1 cellular context compared by ENCODE assay signal in the genomic region with DNA sequence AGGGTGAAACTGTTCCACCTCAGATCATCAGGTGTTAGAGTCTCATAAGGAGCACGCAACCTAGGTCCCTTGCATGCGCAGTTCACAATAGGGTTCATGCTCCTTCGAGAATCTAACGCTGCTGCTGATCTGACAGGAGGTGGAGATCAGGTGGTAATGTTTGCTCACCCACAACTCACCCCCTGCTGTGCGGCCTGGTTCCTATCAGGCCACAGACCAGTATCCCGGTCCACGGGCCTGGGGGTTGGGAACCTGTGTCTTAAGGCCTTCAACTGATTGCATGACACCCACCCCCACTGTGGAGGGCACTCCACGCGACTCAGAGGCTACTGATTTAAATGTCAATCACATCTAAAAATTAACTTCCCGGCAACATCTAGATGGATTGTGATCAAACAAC.
TF ChIP-seq lines count a peak whose summit lies in the region.

No MANE protein-coding gene starts in this region.

TF ChIP-seq in H1, 55 proteins besides CTCF, POLR2A, EP300 and RAD21:
- TF ChIP-seq, protein P1, sequence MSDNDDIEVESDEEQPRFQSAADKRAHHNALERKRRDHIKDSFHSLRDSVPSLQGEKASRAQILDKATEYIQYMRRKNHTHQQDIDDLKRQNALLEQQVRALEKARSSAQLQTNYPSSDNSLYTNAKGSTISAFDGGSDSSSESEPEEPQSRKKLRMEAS (IDR thresholded peaks at IDR 0.05): no peak
- TF ChIP-seq CTBP2 (IDR thresholded peaks at IDR 0.05; ENCODE audit: borderline replicate concordance, insufficient read depth, insufficient read length, low read length) (no peak), YY1 (IDR thresholded peaks at IDR 0.05; ENCODE audit: low read depth, low read length) (no peak), POLR2AphosphoS5 (IDR thresholded peaks at IDR 0.05; ENCODE audit: low read depth, low read length) (no peak), SP1 (IDR thresholded peaks at IDR 0.05; ENCODE audit: low read depth, low read length) (no peak), RXRA (IDR thresholded peaks at IDR 0.05; ENCODE audit: insufficient read depth, low read depth, low read length) (no peak)
TF ChIP-seq in H1: peak in this region for 0.
